Comparison of ENCODE assay signal across 8 cellular contexts in the genomic region with DNA sequence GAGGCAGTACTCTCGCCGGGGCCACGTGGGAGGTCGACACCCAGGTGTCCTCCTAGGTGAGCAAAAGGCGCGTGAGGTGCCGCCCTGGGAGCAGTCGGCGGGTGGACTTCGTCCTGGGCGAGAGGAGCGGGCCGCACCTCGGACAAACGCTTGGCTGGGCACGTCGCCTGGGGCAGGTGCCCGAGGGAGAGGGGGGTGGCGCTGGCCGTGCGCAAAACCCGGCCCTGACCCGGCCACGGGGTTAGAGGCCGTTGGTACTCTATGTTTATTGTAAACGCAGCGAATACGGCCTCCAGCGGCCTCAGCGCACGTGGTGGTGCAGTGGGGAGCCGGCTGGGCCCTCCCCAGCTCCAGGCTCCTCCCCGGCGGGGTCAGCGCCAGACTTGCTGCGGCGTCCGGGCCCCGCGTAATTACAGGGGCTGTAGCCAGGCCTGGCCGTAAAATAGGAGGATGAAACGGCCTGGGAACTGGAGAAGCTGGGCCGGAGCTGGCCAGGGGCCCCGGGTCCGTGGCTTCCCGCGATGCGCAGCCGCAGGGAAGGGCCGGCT. TPM values are rescaled to one million over a fixed set of nuclear protein-coding genes. Genes with fewer than 3 reads are reported as not detected.
DNase-seq lines count a peak whose midpoint lies in the region; ATAC-seq and FAIRE-seq lines count a peak whose summit lies in the region.

No MANE protein-coding gene starts in this region.

- H3K4me3 ChIP-seq in small intestine (ENCODE audit: low read depth in 1 of 2, low read length in 2 of 2), result peak overlapping the region in 1 of 2 donors; percentile 93

- peaks cover 0 to 6% of the 10 kb centered on the region in 2 donors for H3K4me1 ChIP-seq in small intestine (ENCODE audit: control insufficient read depth in 2 of 2, insufficient read depth in 1 of 2, low read depth in 1 of 2, low read length in 1 of 2)

- H3K9me3 ChIP-seq in small intestine (ENCODE audit: control insufficient read depth, low read depth), result no peaks in the 10 kb centered on the region

- peak; percentile 74 for DNase-seq in HuH-7 (ENCODE audit: low spot score)
- DNase-seq in T47D (ENCODE audit: low read depth in 1 of 2, low spot score in 1 of 2), result peak; percentile 41 to 75
- DNase-seq in iPS-NIHi11 (ENCODE audit: low spot score), result peak; percentile 38
- peak; percentile 97 for DNase-seq in small intestine
- no peak for DNase-seq in RCC 7860 (ENCODE audit: low spot score)
- DNase-seq in stimulated activated CD4-positive, alpha-beta T cell treated with anti-CD3 and anti-CD28 coated beads, Interleukin-15, amount 100 ng/mL, for 24 hours, result no peak

- H3K27ac ChIP-seq in small intestine (ENCODE audit: low read depth in 1 of 2, low read length in 1 of 2), result peak overlapping the region; percentile 89 to 98

- no peaks in the 10 kb centered on the region for H3K27me3 ChIP-seq in small intestine (ENCODE audit: control insufficient read depth in 2 of 2, insufficient read depth in 2 of 2, low read length in 2 of 2)

- FAIRE-seq in small intestine (lab: Jason Lieb, UNC), result no peak
- FAIRE-seq in RCC 7860 (lab: Jason Lieb, UNC), result no peak

- in situ Hi-C loops in T47D (cut with HindIII; ENCODE audit: low pct_unique_long_range_greater_than_20kb, low sequenced_read_pairs), result no loop called here

- no peaks in the 10 kb centered on the region for H3K36me3 ChIP-seq in small intestine (ENCODE audit: control insufficient read depth in 2 of 2, insufficient read depth in 2 of 2, low read length in 2 of 2)

- WGBS in small intestine, 3 donors, result 1 to 30% (median 21%) methylated on average over 46 to 50 of the region's 50 CpGs

- ATAC-seq in HG02623 (IDR thresholded peaks at IDR 0.05; ENCODE audit: unreplicated experiment), result no peak
- ATAC-seq in HG02759 (IDR thresholded peaks at IDR 0.05; ENCODE audit: unreplicated experiment), result no peak

RNA-seq across cellular contexts. Expression of a gene that starts 1.7 kb away (rescaled TPM):
- 100 to 1,000 TPM in 2 of 3 donors, 10 to 100 TPM in 1; 50.6 to 166 (median 154) TPM for polyA plus RNA-seq in small intestine

RNA-seq across cellular contexts. Expression of a gene that starts 9.6 kb away (rescaled TPM):
- 10 to 100 TPM; 44.6 to 99.5 (median 55.9) TPM for polyA plus RNA-seq in small intestine

RNA-seq across cellular contexts. Expression of a gene that starts 14.3 kb away (rescaled TPM):
- 100 to 1,000 TPM; 215 to 306 (median 261) TPM for polyA plus RNA-seq in small intestine

RNA-seq across cellular contexts. Expression of a gene that starts 47.1 kb away (rescaled TPM):
- polyA plus RNA-seq in small intestine, result 100 to 1,000 TPM; 164 to 286 (median 239) TPM

RNA-seq across cellular contexts. Expression of a gene that starts 47.4 kb away (rescaled TPM):
- 1 to 10 TPM; 2.0 to 7.0 (median 4.5) TPM for polyA plus RNA-seq in small intestine

Comparison
In these comparisons a context has a peak if more than half of its experiments do, and no peak if none do; other contexts are left out.
1. DNase-seq: peak in HuH-7 (single experiment), T47D (2 of 2), iPS-NIHi11 (single experiment) and small intestine (single experiment); none in RCC 7860 (single experiment) and stimulated activated CD4-positive, alpha-beta T cell treated with anti-CD3 and anti-CD28 coated beads, Interleukin-15, amount 100 ng/mL, for 24 hours (single experiment).